35 cellular contexts compared by ENCODE assay signal in genomic region chr7:42730621-42731020, GRCh38.
DNase-seq lines count a peak whose midpoint lies in the region; TF ChIP-seq lines count a peak whose summit lies in the region.
"Had no signal": no experiment of that assay in that cellular context is flagged by ENCODE, and none has a peak within 500 bp of the region (broad histone marks: within the 10 kb centered on the region; RNA-seq: fewer than 3 reads in every experiment).

No MANE protein-coding gene starts in this region.

- no peak overlapping the region for H3K23ac ChIP-seq in mesenchymal stem cell (ENCODE audit: low read length in 2 of 2)

- no peaks in the 10 kb centered on the region for H3K27me3 Mint-ChIP-seq in nephron (ENCODE audit: low read depth)
- H3K27me3 Mint-ChIP-seq: B cell; CD4-positive, alpha-beta memory T cell; CD4-positive, alpha-beta T cell; CD4-positive, CD25-positive, alpha-beta regulatory T cell had no signal

- H3K36me3 Mint-ChIP-seq in nephron (ENCODE audit: low read depth): no peaks in the 10 kb centered on the region
- H3K36me3 Mint-ChIP-seq: CD14-positive monocyte; CD4-positive, alpha-beta memory T cell; CD4-positive, CD25-positive, alpha-beta regulatory T cell; CD8-positive, alpha-beta memory T cell; CD8-positive, alpha-beta T cell had no signal

- no peaks in the 10 kb centered on the region for H3K9me3 ChIP-seq in uterus
- no peaks in the 10 kb centered on the region for H3K9me3 ChIP-seq in mesenchymal stem cell (ENCODE audit: control insufficient read depth, low read length)
- H3K9me3 ChIP-seq: A549, BE2C, BLaER1, Caco-2 had no signal

- no peak overlapping the region for H2AK5ac ChIP-seq in mesenchymal stem cell (ENCODE audit: low read length, severe bottlenecking)

- H3K18ac ChIP-seq in mesenchymal stem cell (ENCODE audit: low read depth in 1 of 2, low read length in 2 of 2): no peak overlapping the region

- no peak overlapping the region for H2BK120ac ChIP-seq in mesenchymal stem cell (ENCODE audit: low read depth, low read length)

- no peak overlapping the region for H4K91ac ChIP-seq in mesenchymal stem cell (ENCODE audit: low read length)

- no CpG with 5 or more reads among the region's 1 CpG for WGBS in mesenchymal stem cell

- H3K4me1 Mint-ChIP-seq in nephron: peaks cover 16% of the 10 kb centered on the region
- H3K4me1 Mint-ChIP-seq: B cell; CD14-positive monocyte; CD4-positive, alpha-beta memory T cell; CD4-positive, CD25-positive, alpha-beta regulatory T cell; CD8-positive, alpha-beta memory T cell had no signal

- peaks cover 0 to 12% of the 10 kb centered on the region in 2 donors for H3K4me1 ChIP-seq in uterus
- no peaks in the 10 kb centered on the region for H3K4me1 ChIP-seq in mesenchymal stem cell (ENCODE audit: control insufficient read depth, insufficient read depth, low read depth, low read length)
- H3K4me1 ChIP-seq: A549, BE2C, Caco-2 had no signal

- no peak overlapping the region for H3K4ac ChIP-seq in mesenchymal stem cell (ENCODE audit: low read depth in 1 of 2, low read length in 2 of 2)

- no peak overlapping the region for H3K4me3 Mint-ChIP-seq in nephron
- H3K4me3 Mint-ChIP-seq: B cell; CD14-positive monocyte; CD4-positive, alpha-beta memory T cell; CD4-positive, alpha-beta T cell; CD4-positive, CD25-positive, alpha-beta regulatory T cell; CD8-positive, alpha-beta memory T cell; CD8-positive, alpha-beta T cell had no signal

- H3K27me3 ChIP-seq in uterus (no peaks in the 10 kb centered on the region), mesenchymal stem cell (ENCODE audit: control insufficient read depth in 1 of 2, insufficient read depth in 1 of 2, low read length in 2 of 2) (peaks cover 0 to 17% of the 10 kb centered on the region in 2 experiments)
- H3K27me3 ChIP-seq: BE2C; BLaER1; BLaER1 treated with 17β-estradiol and CSF1 and Interleukin-3, amounts not matched to agents 10 nM and 100 nM had no signal

- no peak overlapping the region for H2BK15ac ChIP-seq in mesenchymal stem cell (ENCODE audit: low read depth, poor library complexity, severe bottlenecking)

- no peaks in the 10 kb centered on the region for H3K79me1 ChIP-seq in mesenchymal stem cell (replicated peaks; ENCODE audit: low read length, poor library complexity, severe bottlenecking)

- H3K27ac Mint-ChIP-seq in nephron: peak overlapping the region in 2 of 3 experiments; percentile 62 to 90
- H3K27ac Mint-ChIP-seq: B cell; CD14-positive monocyte; CD4-positive, alpha-beta memory T cell; CD4-positive, alpha-beta T cell; CD4-positive, CD25-positive, alpha-beta regulatory T cell; CD8-positive, alpha-beta memory T cell; CD8-positive, alpha-beta T cell had no signal

- H3K36me3 ChIP-seq in uterus (no peaks in the 10 kb centered on the region), mesenchymal stem cell (ENCODE audit: control insufficient read depth in 1 of 2, insufficient read depth in 2 of 2, low read depth in 1 of 2, low read length in 2 of 2) (no peaks in the 10 kb centered on the region)
- H3K36me3 ChIP-seq: BE2C; BLaER1; BLaER1 treated with 17β-estradiol and CSF1 and Interleukin-3, amounts not matched to agents 10 nM and 100 nM had no signal

- no peak for TF ChIP-seq POLR2A in uterus (IDR thresholded peaks at IDR 0.05)

- TF ChIP-seq CTCF in fibroblast of the aortic adventitia (IDR thresholded peaks at IDR 0.05; ENCODE audit: insufficient read depth, low read length) (no peak), nephron (IDR thresholded peaks at IDR 0.05; ENCODE audit: unreplicated experiment in 3 of 3) (no peak), uterus (IDR thresholded peaks at IDR 0.05) (no peak)

- H3K27ac ChIP-seq in uterus (no peak overlapping the region), mesenchymal stem cell (ENCODE audit: low read length, poor library complexity, severe bottlenecking) (no peak overlapping the region)
- H3K27ac ChIP-seq: 22Rv1; A549; BLaER1; BLaER1 treated with 17β-estradiol and CSF1 and Interleukin-3, amounts not matched to agents 10 nM and 100 nM; C4-2B had no signal

- no peak overlapping the region for H3K4me3 ChIP-seq in fibroblast of the aortic adventitia (ENCODE audit: low read depth, low read length)
- H3K4me3 ChIP-seq in uterus: no peak overlapping the region
- no peak overlapping the region for H3K4me3 ChIP-seq in mesenchymal stem cell (ENCODE audit: insufficient read depth in 1 of 2, low read depth in 1 of 2, low read length in 2 of 2)
- H3K4me3 ChIP-seq: A549; BLaER1; BLaER1 treated with 17β-estradiol and CSF1 and Interleukin-3, amounts not matched to agents 10 nM and 100 nM had no signal

- H3K9me3 Mint-ChIP-seq in nephron: no peaks in the 10 kb centered on the region
- H3K9me3 Mint-ChIP-seq: CD4-positive, alpha-beta T cell; CD8-positive, alpha-beta T cell had no signal

- no peak overlapping the region for H2BK12ac ChIP-seq in mesenchymal stem cell (ENCODE audit: low read length in 2 of 2)

- no peak overlapping the region for H2BK5ac ChIP-seq in mesenchymal stem cell (ENCODE audit: low read depth, low read length, poor library complexity, severe bottlenecking)

- H3K14ac ChIP-seq in mesenchymal stem cell (ENCODE audit: low read length in 2 of 2): no peak overlapping the region

- H4K8ac ChIP-seq in mesenchymal stem cell (ENCODE audit: low read length): no peak overlapping the region

- DNase-seq in fibroblast of peridontal ligament (ENCODE audit: extremely low read depth): peak; percentile 7
- peak; percentile 58 for DNase-seq in fibroblast of the aortic adventitia (ENCODE audit: low read depth)
- peak; percentile 57 for DNase-seq in stromal cell of bone marrow (ENCODE audit: low read depth)
- no peak for DNase-seq in uterus
- DNase-seq in mesenchymal stem cell: no peak
- DNase-seq in stimulated activated CD4-positive, alpha-beta T cell treated with anti-CD3 and anti-CD28 coated beads, Interleukin-12 subunit alpha, Interleukin-12 subunit beta, amount 100 ng/mL, for 4 hours: no peak
- DNase-seq in AG08396 (ENCODE audit: low spot score): no peak
- DNase-seq: 8988T; ACHN; AML-193; BE2C; C1 segment of cervical spinal cord; Caco-2; Calu3; CD4-positive, alpha-beta memory T cell; CD4-positive, alpha-beta T cell; CD4-positive, CD25-positive, alpha-beta regulatory T cell; CD8-positive, alpha-beta memory T cell; CD8-positive, alpha-beta T cell; COR-L47; DMS 273 treated with DMSO at 0.1 percent for 48 hours; DMS153; DMS53; DMS79; DMS79 treated with DMSO at 0.1 percent for 48 hours; DND-41; EL had no signal

- no peak overlapping the region for H3K9ac ChIP-seq in mesenchymal stem cell (ENCODE audit: low read length)
- H3K9ac ChIP-seq: BLaER1; BLaER1 treated with 17β-estradiol and CSF1 and Interleukin-3, amounts not matched to agents 10 nM and 100 nM had no signal

- H2AFZ ChIP-seq in mesenchymal stem cell (ENCODE audit: low read depth, low read length): no peak overlapping the region

- no peak overlapping the region for H3K4me2 ChIP-seq in mesenchymal stem cell (ENCODE audit: low read length, poor library complexity, severe bottlenecking)
- H3K4me2 ChIP-seq: A549; BLaER1; BLaER1 treated with 17β-estradiol and CSF1 and Interleukin-3, amounts not matched to agents 10 nM and 100 nM had no signal

- intact Hi-C loops in uterus (cut with DNase I; ENCODE audit: low total_unique reads): no loop called here

Comparison
In these comparisons a context has a peak if more than half of its experiments do, and no peak if none do; other contexts are left out.
1. DNase-seq: peak in fibroblast of peridontal ligament (single experiment), fibroblast of the aortic adventitia (single experiment) and stromal cell of bone marrow (single experiment); none in uterus (0 of 2), mesenchymal stem cell (single experiment), stimulated activated CD4-positive, alpha-beta T cell treated with anti-CD3 and anti-CD28 coated beads, Interleukin-12 subunit alpha, Interleukin-12 subunit beta, amount 100 ng/mL, for 4 hours (single experiment) and AG08396 (single experiment).